Comparison of ENCODE assay signal across 16 cellular contexts in genomic region chr2:85275984-85276540, GRCh38. TPM values are rescaled to one million over a fixed set of nuclear protein-coding genes. Genes with fewer than 3 reads are reported as not detected.
DNase-seq lines count a peak whose midpoint lies in the region; ATAC-seq and TF ChIP-seq lines count a peak whose summit lies in the region.
"Had no signal": no experiment of that assay in that cellular context is flagged by ENCODE, and none has a peak within 500 bp of the region (broad histone marks: within the 10 kb centered on the region; RNA-seq: fewer than 3 reads in every experiment).

No MANE protein-coding gene starts in this region.

- DNase-seq in HFFc6 (no peak), suprapubic skin (ENCODE audit: low spot score in 2 of 2) (no peak), NCI-H2171 (lab: John Stamatoyannopoulos, UW) (no peak), cerebellar nuclear complex (lab: John Stamatoyannopoulos, UW) (no peak), NCI-H146 (lab: John Stamatoyannopoulos, UW) (no peak)
- DNase-seq in activated T-cell treated with anti-CD3 and anti-CD28 coated beads, Interleukin-2, amount 50 U/mL, for 4 hours: no peak
- DNase-seq: activated CD4-positive, alpha-beta T cell treated with anti-CD3 and anti-CD28 coated beads, Interleukin-2, amount 50 U/mL, for 4 hours; effector memory CD8-positive, alpha-beta T cell; Karpas-422; NCI-H187 treated with DMSO at 0.1 percent for 48 hours; NCI-H526 treated with DMSO at 0.1 percent for 48 hours; T-helper 9 cell had no signal

- peak overlapping the region; percentile 50; the same call in 1 of the 2 replicates for H3K27ac Mint-ChIP-seq in HFFc6
- peak overlapping the region in 3 of 5 experiments; percentile 23 to 86 (median 37) for H3K27ac Mint-ChIP-seq in brain
- H3K27ac Mint-ChIP-seq: effector memory CD8-positive, alpha-beta T cell had no signal

- H3K9me3 ChIP-seq in mucosa of rectum (ENCODE audit: control insufficient read depth in 2 of 2, low read length in 2 of 2) (no peaks in the 10 kb centered on the region), suprapubic skin (no peaks in the 10 kb centered on the region)

- ATAC-seq in activated T-cell treated with anti-CD3 and anti-CD28 coated beads, Interleukin-2, amount 50 U/mL, for 4 hours: no peak
- ATAC-seq: activated T-helper 17 cell treated with anti-CD3 and anti-CD28 coated beads, Interleukin-2, amount 50 U/mL, for 72 hours; effector memory CD8-positive, alpha-beta T cell had no signal

- H3K36me3 ChIP-seq in mucosa of rectum (ENCODE audit: control insufficient read depth in 2 of 2, insufficient read depth in 2 of 2, low read length in 2 of 2) (no peaks in the 10 kb centered on the region), suprapubic skin (no peaks in the 10 kb centered on the region)

- H3K4me3 Mint-ChIP-seq in HFFc6 (peak overlapping the region; percentile 59; the same call in 1 of the 2 replicates), brain (no peak overlapping the region)
- no peak overlapping the region for H3K4me3 Mint-ChIP-seq in activated T-cell treated with anti-CD3 and anti-CD28 coated beads, Interleukin-2, amount 50 U/mL, for 4 hours
- H3K4me3 Mint-ChIP-seq: activated T-helper 17 cell treated with anti-CD3 and anti-CD28 coated beads, Interleukin-2, amount 50 U/mL, for 72 hours; CD14-positive monocyte; effector memory CD8-positive, alpha-beta T cell had no signal

- no peak overlapping the region for H3K9ac ChIP-seq in mucosa of rectum (ENCODE audit: low read depth in 1 of 2, low read length in 2 of 2)

- H3K4me3 ChIP-seq in mucosa of rectum (ENCODE audit: low read length in 2 of 2): peak overlapping the region in 1 of 2 donors; percentile 14
- H3K4me3 ChIP-seq in suprapubic skin: peak overlapping the region; percentile 20

- TF ChIP-seq CTCF in HFFc6 (IDR thresholded peaks at IDR 0.05) (no peak), brain (conservative IDR thresholded peaks at IDR 0.05) (no peak), suprapubic skin (IDR thresholded peaks at IDR 0.05) (no peak)

- H3K27me3 ChIP-seq in mucosa of rectum (ENCODE audit: control insufficient read depth in 2 of 2, insufficient read depth in 2 of 2, low read length in 2 of 2): no peaks in the 10 kb centered on the region
- H3K27me3 ChIP-seq in suprapubic skin: no peaks in the 10 kb centered on the region

- TF ChIP-seq EP300 in suprapubic skin (IDR thresholded peaks at IDR 0.05): no peak

- H3K36me3 Mint-ChIP-seq in HFFc6 (ENCODE audit: low read depth) (peaks cover 15% of the 10 kb centered on the region; the same call in 1 of the 2 replicates), brain (no peaks in the 10 kb centered on the region)
- H3K36me3 Mint-ChIP-seq in activated T-cell treated with anti-CD3 and anti-CD28 coated beads, Interleukin-2, amount 50 U/mL, for 4 hours (ENCODE audit: insufficient read depth): no peaks in the 10 kb centered on the region
- H3K36me3 Mint-ChIP-seq: CD14-positive monocyte had no signal

- no peak for TF ChIP-seq POLR2A in suprapubic skin (IDR thresholded peaks at IDR 0.05)

- WGBS in suprapubic skin: 62% methylated on average over 9 of the region's 9 CpGs

- peaks cover 3 to 24% of the 10 kb centered on the region in 2 donors for H3K4me1 ChIP-seq in mucosa of rectum (ENCODE audit: control insufficient read depth in 2 of 2, insufficient read depth in 2 of 2, low read length in 2 of 2)
- peaks cover 26% of the 10 kb centered on the region for H3K4me1 ChIP-seq in suprapubic skin

- H3K9me3 Mint-ChIP-seq in HFFc6 (no peaks in the 10 kb centered on the region), brain (no peaks in the 10 kb centered on the region)
- H3K9me3 Mint-ChIP-seq in activated T-cell treated with anti-CD3 and anti-CD28 coated beads, Interleukin-2, amount 50 U/mL, for 4 hours: no peaks in the 10 kb centered on the region
- H3K9me3 Mint-ChIP-seq: activated T-helper 17 cell treated with anti-CD3 and anti-CD28 coated beads, Interleukin-2, amount 50 U/mL, for 72 hours; CD14-positive monocyte; effector memory CD8-positive, alpha-beta T cell had no signal

- H3K4me1 Mint-ChIP-seq in HFFc6 (ENCODE audit: low read depth) (peaks cover 61% of the 10 kb centered on the region), brain (peaks cover 55% of the 10 kb centered on the region)
- H3K4me1 Mint-ChIP-seq in activated T-cell treated with anti-CD3 and anti-CD28 coated beads, Interleukin-2, amount 50 U/mL, for 4 hours (ENCODE audit: low read depth): no peaks in the 10 kb centered on the region
- H3K4me1 Mint-ChIP-seq: activated T-helper 17 cell treated with anti-CD3 and anti-CD28 coated beads, Interleukin-2, amount 50 U/mL, for 72 hours; CD14-positive monocyte had no signal

- H3K27ac ChIP-seq in mucosa of rectum (ENCODE audit: low read depth in 2 of 2, low read length in 2 of 2) (peak overlapping the region; percentile 0 to 58), suprapubic skin (peak overlapping the region; percentile 21)

- H3K27me3 Mint-ChIP-seq in HFFc6 (ENCODE audit: insufficient read depth): peaks cover 2% of the 10 kb centered on the region
- no peaks in the 10 kb centered on the region for H3K27me3 Mint-ChIP-seq in brain
- peaks cover 25% of the 10 kb centered on the region for H3K27me3 Mint-ChIP-seq in activated T-cell treated with anti-CD3 and anti-CD28 coated beads, Interleukin-2, amount 50 U/mL, for 4 hours (ENCODE audit: low read depth)

RNA-seq across cellular contexts. Expression of gene TGOLN2, which starts 51.7 kb away (rescaled TPM):
- total RNA-seq in HFFc6 (2021; fragmentation: NEBNext Ultra II Directional; extraction: Animal tissue kit (Norgen Biotek cat#: 25700)): 100 to 1,000 TPM; 143 to 161 (median 150) TPM
- polyA plus RNA-seq in brain (ENCODE audit: insufficient read depth, low read depth, low replicate concordance): 80.0 TPM
- total RNA-seq in suprapubic skin: 100 to 1,000 TPM in 1 of 4 donors, 10 to 100 TPM in 3; 62.5 to 118 (median 72.0) TPM
- 10 to 100 TPM; 93.8 to 99.6 (median 98.1) TPM for total RNA-seq in activated T-cell treated with anti-CD3 and anti-CD28 coated beads, Interleukin-2, amount 50 U/mL, for 4 hours
